12 cellular contexts compared by ENCODE assay signal in the genomic region with DNA sequence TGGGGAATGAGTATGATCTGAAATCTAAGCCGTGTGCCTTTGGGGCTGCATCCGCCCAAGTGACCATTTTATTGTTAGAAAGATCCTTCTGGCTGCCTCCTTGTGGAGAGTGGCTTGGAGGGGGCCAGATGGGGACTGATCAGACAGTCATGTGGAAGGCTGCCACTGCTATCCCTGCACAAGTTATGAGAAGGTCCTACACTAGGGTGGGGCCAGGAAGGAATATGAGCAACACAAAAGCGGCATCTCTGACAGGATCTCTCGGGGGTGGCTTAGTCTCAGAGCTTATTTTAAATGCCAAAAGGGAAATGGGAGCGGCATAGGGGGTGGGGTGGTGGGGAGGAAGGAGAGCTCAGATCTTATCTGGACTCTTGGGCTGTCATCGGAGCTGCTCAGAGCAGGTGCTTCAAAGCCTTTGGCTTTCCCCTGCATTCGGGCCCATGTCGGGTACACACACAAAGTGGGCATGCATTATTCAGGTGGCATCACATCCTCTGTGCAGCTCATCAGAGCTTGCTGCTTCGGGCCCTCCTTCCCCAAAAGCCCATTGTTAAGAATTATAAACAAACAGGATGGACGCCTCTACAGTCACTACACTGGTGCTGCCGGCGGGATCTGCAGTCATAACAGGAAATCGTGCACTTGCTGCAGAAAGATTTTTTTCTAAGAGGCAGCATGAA.
DNase-seq lines count a peak whose midpoint lies in the region; ATAC-seq and TF ChIP-seq lines count a peak whose summit lies in the region.
"Had no signal": no experiment of that assay in that cellular context is flagged by ENCODE, and none has a peak within 500 bp of the region (broad histone marks: within the 10 kb centered on the region; RNA-seq: fewer than 3 reads in every experiment).

No MANE protein-coding gene starts in this region.

- H3K4me2 ChIP-seq in DND-41 (ENCODE audit: insufficient read depth, low read length), result peak overlapping the region; percentile 66

- peaks cover 15% of the 10 kb centered on the region for H3K36me3 Mint-ChIP-seq in activated naive CD8-positive, alpha-beta T cell treated with anti-CD3 and anti-CD28 coated beads, Interleukin-2, amount 10 ng/mL, durations not matched to agents 7 days and 5 days

- H3K27me3 ChIP-seq in DND-41 (ENCODE audit: insufficient read depth, low read length, poor library complexity) (no peaks in the 10 kb centered on the region), SJCRH30 (no peaks in the 10 kb centered on the region)
- H3K27me3 ChIP-seq: BE2C, testis had no signal

- H3K4me3 ChIP-seq in DND-41 (ENCODE audit: low read depth in 1 of 2, low read length in 2 of 2) (peak overlapping the region in 1 of 2 experiments; percentile 44; a peak in 2 of 4 replicates), SJCRH30 (no peak overlapping the region)
- H3K4me3 ChIP-seq: testis had no signal

- ATAC-seq in DND-41 (ENCODE audit: insufficient read depth, low read depth), result peak; percentile 90
- ATAC-seq in activated naive CD8-positive, alpha-beta T cell treated with anti-CD3 and anti-CD28 coated beads, Interleukin-2, amount 10 ng/mL, durations not matched to agents 7 days and 5 days (ENCODE audit: low read depth), result peak; percentile 88
- no peak for ATAC-seq in GM19395 (IDR thresholded peaks at IDR 0.05; ENCODE audit: unreplicated experiment)

- H3K27ac ChIP-seq in DND-41 (ENCODE audit: low read length), result peak overlapping the region; percentile 83
- no peak overlapping the region for H3K27ac ChIP-seq in SJCRH30
- H3K27ac ChIP-seq: testis had no signal

- H3K79me2 ChIP-seq in DND-41 (ENCODE audit: insufficient read depth, low read length), result no peaks in the 10 kb centered on the region

- H3K9me3 Mint-ChIP-seq in activated naive CD8-positive, alpha-beta T cell treated with anti-CD3 and anti-CD28 coated beads, Interleukin-2, amount 10 ng/mL, durations not matched to agents 7 days and 5 days, result peaks cover 7% of the 10 kb centered on the region

- TF ChIP-seq CTCF in DND-41 (IDR thresholded peaks at IDR 0.05; ENCODE audit: borderline replicate concordance, extremely low read depth, low read length, poor library complexity, severe bottlenecking), result peak; percentile 48

- H3K36me3 ChIP-seq in DND-41 (ENCODE audit: insufficient read depth, low read length), result no peaks in the 10 kb centered on the region
- no peaks in the 10 kb centered on the region for H3K36me3 ChIP-seq in SJCRH30
- H3K36me3 ChIP-seq: BE2C had no signal

- POLR2A ChIA-PET in activated naive CD8-positive, alpha-beta T cell treated with anti-CD3 and anti-CD28 coated beads, Interleukin-2, amount 10 ng/mL, durations not matched to agents 7 days and 5 days (lab: Charles Lee), result interaction anchor here (0.5 to 1.8 kb wide), 9 partner anchors 16 to 1660 kb away, joined by 3 to 8 read pairs (median 3); no protein-coding TSS in a partner anchor

- H4K20me1 ChIP-seq in DND-41 (ENCODE audit: insufficient read depth, low read length), result no peaks in the 10 kb centered on the region

- DNase-seq in DND-41, result peak; percentile 93
- peak; percentile 50 to 52 for DNase-seq in activated CD4-positive, alpha-beta T cell treated with anti-CD3 and anti-CD28 coated beads, Interleukin-2, amount 50 U/mL, for 4 hours
- peak; percentile 65 for DNase-seq in activated naive CD8-positive, alpha-beta T cell treated with anti-CD3 and anti-CD28 coated beads, Interleukin-2, amount 10 ng/mL, durations not matched to agents 7 days and 5 days
- peak; percentile 45 for DNase-seq in stimulated activated CD4-positive, alpha-beta T cell treated with anti-CD3 and anti-CD28 coated beads, Interleukin-4, amount 100 ng/mL, for 1 hour
- DNase-seq in HuH-7 (ENCODE audit: low spot score), result no peak
- DNase-seq in globus pallidus (ENCODE audit: low spot score), result no peak
- no peak for DNase-seq in SJCRH30
- DNase-seq: BE2C, NCI-H1048, nucleus accumbens, testis had no signal

- peak overlapping the region; percentile 57 for H3K9ac ChIP-seq in DND-41 (ENCODE audit: low read depth, low read length)

- no peak overlapping the region for H3K4me3 Mint-ChIP-seq in activated naive CD8-positive, alpha-beta T cell treated with anti-CD3 and anti-CD28 coated beads, Interleukin-2, amount 10 ng/mL, durations not matched to agents 7 days and 5 days

- peaks cover 20% of the 10 kb centered on the region for H3K4me1 Mint-ChIP-seq in activated naive CD8-positive, alpha-beta T cell treated with anti-CD3 and anti-CD28 coated beads, Interleukin-2, amount 10 ng/mL, durations not matched to agents 7 days and 5 days

- no peaks in the 10 kb centered on the region for H3K9me3 ChIP-seq in DND-41 (ENCODE audit: insufficient read depth, low read length, severe bottlenecking)
- H3K9me3 ChIP-seq in SJCRH30 (replicated peaks), result no peaks in the 10 kb centered on the region
- H3K9me3 ChIP-seq: BE2C, testis had no signal

- no peak overlapping the region for H3K27ac Mint-ChIP-seq in activated naive CD8-positive, alpha-beta T cell treated with anti-CD3 and anti-CD28 coated beads, Interleukin-2, amount 10 ng/mL, durations not matched to agents 7 days and 5 days

- peaks cover 51% of the 10 kb centered on the region for H3K4me1 ChIP-seq in DND-41 (ENCODE audit: insufficient read depth, low read length)
- H3K4me1 ChIP-seq in SJCRH30, result no peaks in the 10 kb centered on the region
- H3K4me1 ChIP-seq: BE2C, testis had no signal

- H3K27me3 Mint-ChIP-seq in activated naive CD8-positive, alpha-beta T cell treated with anti-CD3 and anti-CD28 coated beads, Interleukin-2, amount 10 ng/mL, durations not matched to agents 7 days and 5 days, result no peaks in the 10 kb centered on the region

- peak overlapping the region; percentile 37 for H2AFZ ChIP-seq in DND-41 (ENCODE audit: low read depth, low read length)

Comparison
In these comparisons a context has a peak if more than half of its experiments do, and no peak if none do; other contexts are left out.
1. DNase-seq: peak in DND-41 (single experiment), activated CD4-positive, alpha-beta T cell treated with anti-CD3 and anti-CD28 coated beads, Interleukin-2, amount 50 U/mL, for 4 hours (2 of 2), activated naive CD8-positive, alpha-beta T cell treated with anti-CD3 and anti-CD28 coated beads, Interleukin-2, amount 10 ng/mL, durations not matched to agents 7 days and 5 days (single experiment) and stimulated activated CD4-positive, alpha-beta T cell treated with anti-CD3 and anti-CD28 coated beads, Interleukin-4, amount 100 ng/mL, for 1 hour (single experiment); none in HuH-7 (single experiment), globus pallidus (single experiment) and SJCRH30 (0 of 2).